Comparison of ENCODE assay signal across 1 cellular context in the genomic region with DNA sequence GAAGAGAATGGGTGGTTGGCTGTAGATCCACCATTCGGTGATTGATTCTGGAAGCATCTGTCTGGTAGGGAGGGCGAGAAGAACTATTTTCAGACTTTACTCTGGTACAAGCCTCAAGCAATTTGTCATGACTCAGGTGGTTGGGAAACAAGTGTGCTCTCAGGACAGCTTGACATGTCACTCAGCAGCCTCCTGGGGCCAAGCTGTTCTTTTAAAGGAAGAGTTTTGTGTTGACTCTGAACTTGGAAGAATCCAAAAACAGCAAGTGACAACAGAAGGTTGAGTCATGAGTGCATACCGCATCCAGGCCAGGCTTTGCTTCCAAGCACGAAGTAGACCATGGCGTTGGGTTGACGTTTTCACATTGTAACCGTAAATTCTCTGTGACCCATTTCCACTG.
TF ChIP-seq lines count a peak whose summit lies in the region.

No MANE protein-coding gene starts in this region.

TF ChIP-seq in K562, 482 proteins besides CTCF, POLR2A, EP300 and RAD21:
- TF ChIP-seq, protein P1, sequence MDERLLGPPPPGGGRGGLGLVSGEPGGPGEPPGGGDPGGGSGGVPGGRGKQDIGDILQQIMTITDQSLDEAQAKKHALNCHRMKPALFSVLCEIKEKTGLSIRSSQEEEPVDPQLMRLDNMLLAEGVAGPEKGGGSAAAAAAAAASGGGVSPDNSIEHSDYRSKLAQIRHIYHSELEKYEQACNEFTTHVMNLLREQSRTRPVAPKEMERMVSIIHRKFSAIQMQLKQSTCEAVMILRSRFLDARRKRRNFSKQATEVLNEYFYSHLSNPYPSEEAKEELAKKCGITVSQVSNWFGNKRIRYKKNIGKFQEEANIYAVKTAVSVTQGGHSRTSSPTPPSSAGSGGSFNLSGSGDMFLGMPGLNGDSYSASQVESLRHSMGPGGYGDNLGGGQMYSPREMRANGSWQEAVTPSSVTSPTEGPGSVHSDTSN (CRISPR knock-in tag; IDR thresholded peaks at IDR 0.05; ENCODE audit: low read depth): no peak
- TF ChIP-seq, protein P1 (tag; conservative IDR thresholded peaks at IDR 0.05; ENCODE audit: low read depth): 0 out of 2 replicates have a peak, but pooled peaks have one; percentile 36
- no peak for TF ChIP-seq HIVEP1 (CRISPR knock-in tag; IDR thresholded peaks at IDR 0.05)
- peak; percentile 41 for TF ChIP-seq MEIS2 (IDR thresholded peaks at IDR 0.05; ENCODE audit: partially characterized antibody)
- TF ChIP-seq, protein P2, sequence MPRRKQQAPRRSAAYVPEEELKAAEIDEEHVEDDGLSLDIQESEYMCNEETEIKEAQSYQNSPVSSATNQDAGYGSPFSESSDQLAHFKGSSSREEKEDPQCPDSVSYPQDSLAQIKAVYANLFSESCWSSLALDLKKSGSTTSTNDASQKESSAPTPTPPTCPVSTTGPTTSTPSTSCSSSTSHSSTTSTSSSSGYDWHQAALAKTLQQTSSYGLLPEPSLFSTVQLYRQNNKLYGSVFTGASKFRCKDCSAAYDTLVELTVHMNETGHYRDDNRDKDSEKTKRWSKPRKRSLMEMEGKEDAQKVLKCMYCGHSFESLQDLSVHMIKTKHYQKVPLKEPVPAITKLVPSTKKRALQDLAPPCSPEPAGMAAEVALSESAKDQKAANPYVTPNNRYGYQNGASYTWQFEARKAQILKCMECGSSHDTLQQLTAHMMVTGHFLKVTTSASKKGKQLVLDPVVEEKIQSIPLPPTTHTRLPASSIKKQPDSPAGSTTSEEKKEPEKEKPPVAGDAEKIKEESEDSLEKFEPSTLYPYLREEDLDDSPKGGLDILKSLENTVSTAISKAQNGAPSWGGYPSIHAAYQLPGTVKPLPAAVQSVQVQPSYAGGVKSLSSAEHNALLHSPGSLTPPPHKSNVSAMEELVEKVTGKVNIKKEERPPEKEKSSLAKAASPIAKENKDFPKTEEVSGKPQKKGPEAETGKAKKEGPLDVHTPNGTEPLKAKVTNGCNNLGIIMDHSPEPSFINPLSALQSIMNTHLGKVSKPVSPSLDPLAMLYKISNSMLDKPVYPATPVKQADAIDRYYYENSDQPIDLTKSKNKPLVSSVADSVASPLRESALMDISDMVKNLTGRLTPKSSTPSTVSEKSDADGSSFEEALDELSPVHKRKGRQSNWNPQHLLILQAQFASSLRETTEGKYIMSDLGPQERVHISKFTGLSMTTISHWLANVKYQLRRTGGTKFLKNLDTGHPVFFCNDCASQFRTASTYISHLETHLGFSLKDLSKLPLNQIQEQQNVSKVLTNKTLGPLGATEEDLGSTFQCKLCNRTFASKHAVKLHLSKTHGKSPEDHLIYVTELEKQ (CRISPR knock-in tag; IDR thresholded peaks at IDR 0.05): no peak
